In genomic region chr6:11214911-11215310, GRCh38 we compare ENCODE assay signal across 17 cellular contexts. TPM values are rescaled to one million over a fixed set of nuclear protein-coding genes. Genes with fewer than 3 reads are reported as not detected.
DNase-seq lines count a peak whose midpoint lies in the region; ATAC-seq and TF ChIP-seq lines count a peak whose summit lies in the region.
"Had no signal": no experiment of that assay in that cellular context is flagged by ENCODE, and none has a peak within 500 bp of the region (broad histone marks: within the 10 kb centered on the region; RNA-seq: fewer than 3 reads in every experiment).

No MANE protein-coding gene starts in this region.

- H3K36me3 ChIP-seq in heart right ventricle (peaks cover 0 to 36% (median 0%) of the 10 kb centered on the region in 9 donors), sigmoid colon (no peaks in the 10 kb centered on the region)
- H3K36me3 ChIP-seq: cardiac muscle cell had no signal

- no peak for TF ChIP-seq POLR2A in sigmoid colon (IDR thresholded peaks at IDR 0.05)

- peaks cover 42 to 100% (median 99%) of the 10 kb centered on the region in 9 donors for H3K4me1 ChIP-seq in heart right ventricle
- H3K4me1 ChIP-seq in sigmoid colon = peaks cover 0 to 94% (median 77%) of the 10 kb centered on the region in 4 donors

- H3K27ac ChIP-seq in heart right ventricle (peak overlapping the region; percentile 47 to 90 (median 84)), layer of hippocampus (ENCODE audit: low read depth, low read length) (peak overlapping the region; percentile 16), sigmoid colon (peak overlapping the region; percentile 79 to 86 (median 80))
- H3K27ac ChIP-seq: C4-2B, HL-60, KMS-11 had no signal

- no peaks in the 10 kb centered on the region for H3K9me3 ChIP-seq in heart right ventricle
- H3K9me3 ChIP-seq in sigmoid colon = no peaks in the 10 kb centered on the region
- H3K9me3 ChIP-seq: mucosa of descending colon had no signal

- intact Hi-C loops in heart right ventricle (cut with DNase I) (loop anchor here in 1 of 10 donors (10.0 kb wide), 1 partner anchor 150 kb away; no protein-coding TSS in a partner anchor), left cardiac atrium (cut with DNase I) (no loop called here), sigmoid colon (cut with DNase I) (loop anchor here (2.0 to 5.0 kb wide), 2 partner anchors 16 to 77 kb away; no protein-coding TSS in a partner anchor)

- DNase-seq in heart right ventricle = no peak
- DNase-seq in left cardiac atrium = no peak
- no peak for DNase-seq in sigmoid colon
- DNase-seq in central memory CD4-positive, alpha-beta T cell = no peak
- DNase-seq in occipital lobe (lab: John Stamatoyannopoulos, UW) = no peak
- DNase-seq: activated CD4-positive, CD25-positive, alpha-beta regulatory T cell treated with anti-CD3 and anti-CD28 coated beads, Interleukin-2, amount 50 U/mL, for 72 hours; DMS79; mucosa of descending colon; NCI-H2227 treated with DMSO at 0.1 percent for 48 hours; T-helper 2 cell had no signal

- H3K27me3 ChIP-seq in heart right ventricle (no peaks in the 10 kb centered on the region), layer of hippocampus (ENCODE audit: control insufficient read depth, insufficient read depth, low read length) (no peaks in the 10 kb centered on the region), sigmoid colon (no peaks in the 10 kb centered on the region)
- H3K27me3 ChIP-seq: cardiac muscle cell had no signal

- ATAC-seq in heart right ventricle (peak in 2 of 8 donors; percentile 11 to 13), left cardiac atrium (no peak), HG02973 (IDR thresholded peaks at IDR 0.05; ENCODE audit: unreplicated experiment) (no peak), GM19452 (IDR thresholded peaks at IDR 0.05; ENCODE audit: unreplicated experiment) (no peak)
- ATAC-seq: mucosa of descending colon had no signal

- 34 to 42% methylated on average over 9 of the region's 9 CpGs for WGBS in heart right ventricle, 2 donors
- WGBS in sigmoid colon, 2 donors = 84 to 91% methylated on average over 9 of the region's 9 CpGs

- H3K4me3 ChIP-seq in heart right ventricle (peak overlapping the region in 2 of 10 donors; percentile 3 to 16), sigmoid colon (peak overlapping the region in 1 of 4 donors; percentile 5)
- H3K4me3 ChIP-seq: cardiac muscle cell, mucosa of descending colon had no signal

- TF ChIP-seq CTCF in heart right ventricle (IDR thresholded peaks at IDR 0.05) = no peak
- TF ChIP-seq CTCF in sigmoid colon (IDR thresholded peaks at IDR 0.05) = no peak

- TF ChIP-seq EP300 in sigmoid colon (IDR thresholded peaks at IDR 0.05) = no peak

RNA-seq across cellular contexts. Expression of gene NEDD9, which starts 17.6 kb away (rescaled TPM):
- 10 to 100 TPM; 10.8 to 34.2 (median 24.6) TPM for total RNA-seq in heart right ventricle
- polyA plus RNA-seq in heart right ventricle = 10 to 100 TPM; 18.7 to 19.3 TPM
- 10 to 100 TPM; 34.0 to 42.9 TPM for total RNA-seq in left cardiac atrium
- total RNA-seq in sigmoid colon = 10 to 100 TPM; 13.8 to 21.4 (median 20.0) TPM
- 10 to 100 TPM; 20.5 to 42.5 (median 23.4) TPM for polyA plus RNA-seq in sigmoid colon
- 19.2 TPM for total RNA-seq in occipital lobe

Comparison
In these comparisons a context has a peak if more than half of its experiments do, and no peak if none do; other contexts are left out.
1. H3K27ac ChIP-seq: peak in every context shown above with its lines; median percentile 84 in heart right ventricle; 80 in sigmoid colon; 16 in layer of hippocampus.